In genomic region chr9:95854386-95855015, GRCh38 we compare ENCODE assay signal across 1 cellular context.
TF ChIP-seq lines count a peak whose summit lies in the region.

No MANE protein-coding gene starts in this region.

TF ChIP-seq in HepG2, 621 proteins besides CTCF, POLR2A, EP300 and RAD21 (continued from another document):
- TF ChIP-seq ATF5 (CRISPR knock-in tag; IDR thresholded peaks at IDR 0.05; ENCODE audit: low read depth) (no peak), TAF1 (CRISPR knock-in tag; IDR thresholded peaks at IDR 0.05) (no peak), ZBTB34 (CRISPR knock-in tag; IDR thresholded peaks at IDR 0.05) (no peak)
